ENCODE assay signal across 1 cellular context in the genomic region with DNA sequence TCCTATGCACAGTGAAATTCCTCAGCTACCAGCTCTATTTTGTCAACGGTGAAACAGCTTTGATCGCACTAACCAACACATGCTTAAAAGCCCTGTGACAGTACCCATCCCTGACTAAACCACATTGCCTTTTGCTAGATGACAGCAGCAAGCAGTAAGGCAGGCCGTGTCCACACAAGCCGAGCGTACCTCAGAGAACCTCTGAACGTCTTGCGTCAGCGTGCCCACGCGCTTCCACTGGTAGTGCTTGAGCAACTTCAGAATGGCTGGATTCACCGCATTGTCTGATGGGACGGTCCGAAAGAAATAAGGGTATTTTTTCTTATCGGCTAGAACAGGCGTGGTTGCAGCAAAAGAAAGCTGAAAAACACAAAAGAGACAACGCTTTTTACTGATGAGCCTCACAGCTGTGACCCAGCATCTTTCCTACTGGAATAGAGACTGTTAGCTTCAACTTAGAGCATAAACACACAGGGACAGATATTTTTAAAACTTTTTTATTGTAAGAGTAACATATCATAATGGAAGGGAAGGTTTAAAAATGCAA.
TF ChIP-seq lines count a peak whose summit lies in the region.

No MANE protein-coding gene starts in this region.

TF ChIP-seq in K562, 482 proteins besides CTCF, POLR2A, EP300 and RAD21 (continues in another document):
- TF ChIP-seq RBM34 (IDR thresholded peaks at IDR 0.05; ENCODE audit: borderline replicate concordance, insufficient read depth, low read length) (no peak), PURB (CRISPR knock-in tag; IDR thresholded peaks at IDR 0.05; ENCODE audit: low read depth) (no peak), DPF2 (IDR thresholded peaks at IDR 0.05) (peak; percentile 10; the same call in 1 of the 2 replicates), NRF1 (conservative IDR thresholded peaks at IDR 0.05 in 1 of 2, IDR thresholded peaks at IDR 0.05 in 1 of 2) (peak; percentile 48 to 55), U2AF1 (optimal IDR thresholded peaks at IDR 0.05; ENCODE audit: low read depth, low read length) (no peak), NELFE (IDR thresholded peaks at IDR 0.05; ENCODE audit: insufficient read depth, insufficient read length) (no peak), EGR1 (conservative IDR thresholded peaks at IDR 0.05) (peak; percentile 69), TEAD2 (tag; IDR thresholded peaks at IDR 0.05) (no peak), PCBP1 (IDR thresholded peaks at IDR 0.05; ENCODE audit: low read depth, low read length, poor library complexity, severe bottlenecking) (no peak), CBX3 (IDR thresholded peaks at IDR 0.05; ENCODE audit: borderline replicate concordance in 1 of 2, low read length in 2 of 2) (no peak), TCF3 (CRISPR knock-in tag; IDR thresholded peaks at IDR 0.05) (peak; percentile 26; the same call in 1 of the 2 replicates), SOX6 (IDR thresholded peaks at IDR 0.05) (peak; percentile 78), FOXM1 (IDR thresholded peaks at IDR 0.05; ENCODE audit: low read depth) (no peak), FOXM1 (CRISPR knock-in tag; IDR thresholded peaks at IDR 0.05; ENCODE audit: low read depth) (no peak), SUPT5H (IDR thresholded peaks at IDR 0.05) (no peak), HMG20A (CRISPR knock-in tag; conservative IDR thresholded peaks at IDR 0.05) (no peak), GABPA (tag; conservative IDR thresholded peaks at IDR 0.05; ENCODE audit: low read depth) (no peak), COPS2 (conservative IDR thresholded peaks at IDR 0.05) (no peak), NFATC3 (IDR thresholded peaks at IDR 0.05) (no peak)
- TF ChIP-seq, protein P1, sequence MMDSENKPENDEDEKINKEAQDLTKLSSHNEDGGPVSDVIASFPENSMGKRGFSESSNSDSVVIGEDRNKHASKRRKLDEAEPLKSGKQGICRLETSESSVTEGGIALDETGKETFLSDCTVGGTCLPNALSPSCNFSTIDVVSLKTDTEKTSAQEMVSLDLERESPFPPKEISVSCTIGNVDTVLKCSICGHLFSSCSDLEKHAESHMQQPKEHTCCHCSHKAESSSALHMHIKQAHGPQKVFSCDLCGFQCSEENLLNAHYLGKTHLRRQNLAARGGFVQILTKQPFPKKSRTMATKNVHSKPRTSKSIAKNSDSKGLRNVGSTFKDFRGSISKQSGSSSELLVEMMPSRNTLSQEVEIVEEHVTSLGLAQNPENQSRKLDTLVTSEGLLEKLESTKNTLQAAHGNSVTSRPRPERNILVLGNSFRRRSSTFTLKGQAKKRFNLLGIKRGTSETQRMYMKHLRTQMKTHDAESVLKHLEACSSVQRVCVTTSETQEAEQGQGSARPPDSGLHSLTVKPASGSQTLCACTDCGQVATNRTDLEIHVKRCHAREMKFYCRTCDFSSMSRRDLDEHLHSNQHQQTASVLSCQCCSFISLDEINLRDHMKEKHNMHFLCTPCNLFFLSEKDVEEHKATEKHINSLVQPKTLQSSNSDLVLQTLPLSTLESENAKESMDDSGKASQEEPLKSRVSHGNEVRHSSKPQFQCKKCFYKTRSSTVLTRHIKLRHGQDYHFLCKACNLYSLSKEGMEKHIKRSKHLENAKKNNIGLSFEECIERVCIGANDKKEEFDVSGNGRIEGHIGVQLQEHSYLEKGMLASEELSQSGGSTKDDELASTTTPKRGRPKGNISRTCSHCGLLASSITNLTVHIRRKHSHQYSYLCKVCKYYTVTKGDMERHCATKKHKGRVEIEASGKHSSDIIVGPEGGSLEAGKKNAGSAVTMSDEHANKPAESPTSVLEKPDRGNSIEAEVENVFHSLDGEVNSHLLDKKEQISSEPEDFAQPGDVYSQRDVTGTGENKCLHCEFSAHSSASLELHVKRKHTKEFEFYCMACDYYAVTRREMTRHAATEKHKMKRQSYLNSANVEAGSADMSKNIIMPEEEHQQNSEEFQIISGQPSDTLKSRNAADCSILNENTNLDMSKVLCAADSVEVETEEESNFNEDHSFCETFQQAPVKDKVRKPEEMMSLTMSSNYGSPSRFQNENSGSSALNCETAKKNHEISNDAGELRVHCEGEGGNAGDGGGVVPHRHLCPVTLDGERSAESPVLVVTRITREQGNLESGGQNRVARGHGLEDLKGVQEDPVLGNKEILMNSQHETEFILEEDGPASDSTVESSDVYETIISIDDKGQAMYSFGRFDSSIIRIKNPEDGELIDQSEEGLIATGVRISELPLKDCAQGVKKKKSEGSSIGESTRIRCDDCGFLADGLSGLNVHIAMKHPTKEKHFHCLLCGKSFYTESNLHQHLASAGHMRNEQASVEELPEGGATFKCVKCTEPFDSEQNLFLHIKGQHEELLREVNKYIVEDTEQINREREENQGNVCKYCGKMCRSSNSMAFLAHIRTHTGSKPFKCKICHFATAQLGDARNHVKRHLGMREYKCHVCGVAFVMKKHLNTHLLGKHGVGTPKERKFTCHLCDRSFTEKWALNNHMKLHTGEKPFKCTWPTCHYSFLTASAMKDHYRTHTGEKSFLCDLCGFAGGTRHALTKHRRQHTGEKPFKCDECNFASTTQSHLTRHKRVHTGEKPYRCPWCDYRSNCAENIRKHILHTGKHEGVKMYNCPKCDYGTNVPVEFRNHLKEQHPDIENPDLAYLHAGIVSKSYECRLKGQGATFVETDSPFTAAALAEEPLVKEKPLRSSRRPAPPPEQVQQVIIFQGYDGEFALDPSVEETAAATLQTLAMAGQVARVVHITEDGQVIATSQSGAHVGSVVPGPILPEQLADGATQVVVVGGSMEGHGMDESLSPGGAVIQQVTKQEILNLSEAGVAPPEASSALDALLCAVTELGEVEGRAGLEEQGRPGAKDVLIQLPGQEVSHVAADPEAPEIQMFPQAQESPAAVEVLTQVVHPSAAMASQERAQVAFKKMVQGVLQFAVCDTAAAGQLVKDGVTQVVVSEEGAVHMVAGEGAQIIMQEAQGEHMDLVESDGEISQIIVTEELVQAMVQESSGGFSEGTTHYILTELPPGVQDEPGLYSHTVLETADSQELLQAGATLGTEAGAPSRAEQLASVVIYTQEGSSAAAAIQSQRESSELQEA (IDR thresholded peaks at IDR 0.05; ENCODE audit: low read depth): no peak
- TF ChIP-seq, protein P2, sequence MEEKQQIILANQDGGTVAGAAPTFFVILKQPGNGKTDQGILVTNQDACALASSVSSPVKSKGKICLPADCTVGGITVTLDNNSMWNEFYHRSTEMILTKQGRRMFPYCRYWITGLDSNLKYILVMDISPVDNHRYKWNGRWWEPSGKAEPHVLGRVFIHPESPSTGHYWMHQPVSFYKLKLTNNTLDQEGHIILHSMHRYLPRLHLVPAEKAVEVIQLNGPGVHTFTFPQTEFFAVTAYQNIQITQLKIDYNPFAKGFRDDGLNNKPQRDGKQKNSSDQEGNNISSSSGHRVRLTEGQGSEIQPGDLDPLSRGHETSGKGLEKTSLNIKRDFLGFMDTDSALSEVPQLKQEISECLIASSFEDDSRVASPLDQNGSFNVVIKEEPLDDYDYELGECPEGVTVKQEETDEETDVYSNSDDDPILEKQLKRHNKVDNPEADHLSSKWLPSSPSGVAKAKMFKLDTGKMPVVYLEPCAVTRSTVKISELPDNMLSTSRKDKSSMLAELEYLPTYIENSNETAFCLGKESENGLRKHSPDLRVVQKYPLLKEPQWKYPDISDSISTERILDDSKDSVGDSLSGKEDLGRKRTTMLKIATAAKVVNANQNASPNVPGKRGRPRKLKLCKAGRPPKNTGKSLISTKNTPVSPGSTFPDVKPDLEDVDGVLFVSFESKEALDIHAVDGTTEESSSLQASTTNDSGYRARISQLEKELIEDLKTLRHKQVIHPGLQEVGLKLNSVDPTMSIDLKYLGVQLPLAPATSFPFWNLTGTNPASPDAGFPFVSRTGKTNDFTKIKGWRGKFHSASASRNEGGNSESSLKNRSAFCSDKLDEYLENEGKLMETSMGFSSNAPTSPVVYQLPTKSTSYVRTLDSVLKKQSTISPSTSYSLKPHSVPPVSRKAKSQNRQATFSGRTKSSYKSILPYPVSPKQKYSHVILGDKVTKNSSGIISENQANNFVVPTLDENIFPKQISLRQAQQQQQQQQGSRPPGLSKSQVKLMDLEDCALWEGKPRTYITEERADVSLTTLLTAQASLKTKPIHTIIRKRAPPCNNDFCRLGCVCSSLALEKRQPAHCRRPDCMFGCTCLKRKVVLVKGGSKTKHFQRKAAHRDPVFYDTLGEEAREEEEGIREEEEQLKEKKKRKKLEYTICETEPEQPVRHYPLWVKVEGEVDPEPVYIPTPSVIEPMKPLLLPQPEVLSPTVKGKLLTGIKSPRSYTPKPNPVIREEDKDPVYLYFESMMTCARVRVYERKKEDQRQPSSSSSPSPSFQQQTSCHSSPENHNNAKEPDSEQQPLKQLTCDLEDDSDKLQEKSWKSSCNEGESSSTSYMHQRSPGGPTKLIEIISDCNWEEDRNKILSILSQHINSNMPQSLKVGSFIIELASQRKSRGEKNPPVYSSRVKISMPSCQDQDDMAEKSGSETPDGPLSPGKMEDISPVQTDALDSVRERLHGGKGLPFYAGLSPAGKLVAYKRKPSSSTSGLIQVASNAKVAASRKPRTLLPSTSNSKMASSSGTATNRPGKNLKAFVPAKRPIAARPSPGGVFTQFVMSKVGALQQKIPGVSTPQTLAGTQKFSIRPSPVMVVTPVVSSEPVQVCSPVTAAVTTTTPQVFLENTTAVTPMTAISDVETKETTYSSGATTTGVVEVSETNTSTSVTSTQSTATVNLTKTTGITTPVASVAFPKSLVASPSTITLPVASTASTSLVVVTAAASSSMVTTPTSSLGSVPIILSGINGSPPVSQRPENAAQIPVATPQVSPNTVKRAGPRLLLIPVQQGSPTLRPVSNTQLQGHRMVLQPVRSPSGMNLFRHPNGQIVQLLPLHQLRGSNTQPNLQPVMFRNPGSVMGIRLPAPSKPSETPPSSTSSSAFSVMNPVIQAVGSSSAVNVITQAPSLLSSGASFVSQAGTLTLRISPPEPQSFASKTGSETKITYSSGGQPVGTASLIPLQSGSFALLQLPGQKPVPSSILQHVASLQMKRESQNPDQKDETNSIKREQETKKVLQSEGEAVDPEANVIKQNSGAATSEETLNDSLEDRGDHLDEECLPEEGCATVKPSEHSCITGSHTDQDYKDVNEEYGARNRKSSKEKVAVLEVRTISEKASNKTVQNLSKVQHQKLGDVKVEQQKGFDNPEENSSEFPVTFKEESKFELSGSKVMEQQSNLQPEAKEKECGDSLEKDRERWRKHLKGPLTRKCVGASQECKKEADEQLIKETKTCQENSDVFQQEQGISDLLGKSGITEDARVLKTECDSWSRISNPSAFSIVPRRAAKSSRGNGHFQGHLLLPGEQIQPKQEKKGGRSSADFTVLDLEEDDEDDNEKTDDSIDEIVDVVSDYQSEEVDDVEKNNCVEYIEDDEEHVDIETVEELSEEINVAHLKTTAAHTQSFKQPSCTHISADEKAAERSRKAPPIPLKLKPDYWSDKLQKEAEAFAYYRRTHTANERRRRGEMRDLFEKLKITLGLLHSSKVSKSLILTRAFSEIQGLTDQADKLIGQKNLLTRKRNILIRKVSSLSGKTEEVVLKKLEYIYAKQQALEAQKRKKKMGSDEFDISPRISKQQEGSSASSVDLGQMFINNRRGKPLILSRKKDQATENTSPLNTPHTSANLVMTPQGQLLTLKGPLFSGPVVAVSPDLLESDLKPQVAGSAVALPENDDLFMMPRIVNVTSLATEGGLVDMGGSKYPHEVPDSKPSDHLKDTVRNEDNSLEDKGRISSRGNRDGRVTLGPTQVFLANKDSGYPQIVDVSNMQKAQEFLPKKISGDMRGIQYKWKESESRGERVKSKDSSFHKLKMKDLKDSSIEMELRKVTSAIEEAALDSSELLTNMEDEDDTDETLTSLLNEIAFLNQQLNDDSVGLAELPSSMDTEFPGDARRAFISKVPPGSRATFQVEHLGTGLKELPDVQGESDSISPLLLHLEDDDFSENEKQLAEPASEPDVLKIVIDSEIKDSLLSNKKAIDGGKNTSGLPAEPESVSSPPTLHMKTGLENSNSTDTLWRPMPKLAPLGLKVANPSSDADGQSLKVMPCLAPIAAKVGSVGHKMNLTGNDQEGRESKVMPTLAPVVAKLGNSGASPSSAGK (IDR thresholded peaks at IDR 0.05): 0 out of 2 replicates have a peak, but pooled peaks have one; percentile 14
- TF ChIP-seq, protein P3, sequence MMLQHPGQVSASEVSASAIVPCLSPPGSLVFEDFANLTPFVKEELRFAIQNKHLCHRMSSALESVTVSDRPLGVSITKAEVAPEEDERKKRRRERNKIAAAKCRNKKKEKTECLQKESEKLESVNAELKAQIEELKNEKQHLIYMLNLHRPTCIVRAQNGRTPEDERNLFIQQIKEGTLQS (IDR thresholded peaks at IDR 0.05): peak; percentile 74
- TF ChIP-seq, protein P3 (CRISPR knock-in tag; conservative IDR thresholded peaks at IDR 0.05): no peak
- TF ChIP-seq, protein P4, sequence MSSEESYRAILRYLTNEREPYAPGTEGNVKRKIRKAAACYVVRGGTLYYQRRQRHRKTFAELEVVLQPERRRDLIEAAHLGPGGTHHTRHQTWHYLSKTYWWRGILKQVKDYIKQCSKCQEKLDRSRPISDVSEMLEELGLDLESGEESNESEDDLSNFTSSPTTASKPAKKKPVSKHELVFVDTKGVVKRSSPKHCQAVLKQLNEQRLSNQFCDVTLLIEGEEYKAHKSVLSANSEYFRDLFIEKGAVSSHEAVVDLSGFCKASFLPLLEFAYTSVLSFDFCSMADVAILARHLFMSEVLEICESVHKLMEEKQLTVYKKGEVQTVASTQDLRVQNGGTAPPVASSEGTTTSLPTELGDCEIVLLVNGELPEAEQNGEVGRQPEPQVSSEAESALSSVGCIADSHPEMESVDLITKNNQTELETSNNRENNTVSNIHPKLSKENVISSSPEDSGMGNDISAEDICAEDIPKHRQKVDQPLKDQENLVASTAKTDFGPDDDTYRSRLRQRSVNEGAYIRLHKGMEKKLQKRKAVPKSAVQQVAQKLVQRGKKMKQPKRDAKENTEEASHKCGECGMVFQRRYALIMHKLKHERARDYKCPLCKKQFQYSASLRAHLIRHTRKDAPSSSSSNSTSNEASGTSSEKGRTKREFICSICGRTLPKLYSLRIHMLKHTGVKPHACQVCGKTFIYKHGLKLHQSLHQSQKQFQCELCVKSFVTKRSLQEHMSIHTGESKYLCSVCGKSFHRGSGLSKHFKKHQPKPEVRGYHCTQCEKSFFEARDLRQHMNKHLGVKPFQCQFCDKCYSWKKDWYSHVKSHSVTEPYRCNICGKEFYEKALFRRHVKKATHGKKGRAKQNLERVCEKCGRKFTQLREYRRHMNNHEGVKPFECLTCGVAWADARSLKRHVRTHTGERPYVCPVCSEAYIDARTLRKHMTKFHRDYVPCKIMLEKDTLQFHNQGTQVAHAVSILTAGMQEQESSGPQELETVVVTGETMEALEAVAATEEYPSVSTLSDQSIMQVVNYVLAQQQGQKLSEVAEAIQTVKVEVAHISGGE (CRISPR knock-in tag; IDR thresholded peaks at IDR 0.05): no peak
- TF ChIP-seq, protein P5, sequence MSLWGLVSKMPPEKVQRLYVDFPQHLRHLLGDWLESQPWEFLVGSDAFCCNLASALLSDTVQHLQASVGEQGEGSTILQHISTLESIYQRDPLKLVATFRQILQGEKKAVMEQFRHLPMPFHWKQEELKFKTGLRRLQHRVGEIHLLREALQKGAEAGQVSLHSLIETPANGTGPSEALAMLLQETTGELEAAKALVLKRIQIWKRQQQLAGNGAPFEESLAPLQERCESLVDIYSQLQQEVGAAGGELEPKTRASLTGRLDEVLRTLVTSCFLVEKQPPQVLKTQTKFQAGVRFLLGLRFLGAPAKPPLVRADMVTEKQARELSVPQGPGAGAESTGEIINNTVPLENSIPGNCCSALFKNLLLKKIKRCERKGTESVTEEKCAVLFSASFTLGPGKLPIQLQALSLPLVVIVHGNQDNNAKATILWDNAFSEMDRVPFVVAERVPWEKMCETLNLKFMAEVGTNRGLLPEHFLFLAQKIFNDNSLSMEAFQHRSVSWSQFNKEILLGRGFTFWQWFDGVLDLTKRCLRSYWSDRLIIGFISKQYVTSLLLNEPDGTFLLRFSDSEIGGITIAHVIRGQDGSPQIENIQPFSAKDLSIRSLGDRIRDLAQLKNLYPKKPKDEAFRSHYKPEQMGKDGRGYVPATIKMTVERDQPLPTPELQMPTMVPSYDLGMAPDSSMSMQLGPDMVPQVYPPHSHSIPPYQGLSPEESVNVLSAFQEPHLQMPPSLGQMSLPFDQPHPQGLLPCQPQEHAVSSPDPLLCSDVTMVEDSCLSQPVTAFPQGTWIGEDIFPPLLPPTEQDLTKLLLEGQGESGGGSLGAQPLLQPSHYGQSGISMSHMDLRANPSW (CRISPR knock-in tag; IDR thresholded peaks at IDR 0.05): no peak
